Comparison of ENCODE assay signal across 25 cellular contexts in the genomic region with DNA sequence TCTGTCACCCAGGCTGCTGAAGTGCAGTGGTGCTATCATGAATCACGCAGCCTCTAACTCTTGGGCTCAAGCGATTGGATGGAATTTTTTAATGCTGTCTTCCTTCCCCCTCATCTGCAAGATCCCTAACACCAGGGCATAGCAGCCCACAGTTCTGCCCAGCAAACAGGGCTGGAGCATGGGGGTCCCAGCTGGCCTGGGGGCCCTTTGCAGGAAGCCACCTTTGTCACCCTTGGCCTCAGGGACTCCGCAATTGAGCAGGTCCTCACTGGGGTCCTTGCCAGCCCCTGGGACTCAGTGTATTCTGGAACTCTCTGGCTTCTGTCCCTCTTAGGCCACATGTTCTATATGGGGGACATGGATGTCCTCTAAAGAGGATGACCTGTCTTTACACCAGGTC. TPM values are rescaled to one million over a fixed set of nuclear protein-coding genes. Genes with fewer than 3 reads are reported as not detected.
A peak's percentile ranks its signal among the peaks of the same experiment; 100 is the strongest.
DNase-seq lines count a peak whose midpoint lies in the region; ATAC-seq and TF ChIP-seq lines count a peak whose summit lies in the region.
"Had no signal": no experiment of that assay in that cellular context is flagged by ENCODE, and none has a peak within 500 bp of the region (broad histone marks: within the 10 kb centered on the region; RNA-seq: fewer than 3 reads in every experiment).

No MANE protein-coding gene starts in this region.

- H3K56ac ChIP-seq in mesendoderm (ENCODE audit: low read length) (peak overlapping the region; percentile 30), H9 (ENCODE audit: insufficient read length, low read depth, low read length) (no peak overlapping the region)

- TF ChIP-seq POLR2A in stomach (IDR thresholded peaks at IDR 0.05), result no peak
- no peak for TF ChIP-seq POLR2A in Peyer's patch (IDR thresholded peaks at IDR 0.05)

- H3K4ac ChIP-seq in mesendoderm (ENCODE audit: low read depth, low read length) (no peak overlapping the region), H9 (ENCODE audit: low read depth, low read length) (no peak overlapping the region)

- intact Hi-C loops in Caco-2 (cut with micrococcal nuclease; ENCODE audit: unreplicated experiment), result no loop called here
- intact Hi-C loops in stomach (cut with DNase I; ENCODE audit: low total_unique reads), result no loop called here

- peaks cover 5% of the 10 kb centered on the region for H3K4me1 Mint-ChIP-seq in Caco-2 (ENCODE audit: low read depth, unreplicated experiment)
- peaks cover 20% of the 10 kb centered on the region for H3K4me1 Mint-ChIP-seq in stimulated activated naive CD8-positive, alpha-beta T cell treated with anti-CD3 and anti-CD28 coated beads, Interleukin-15, amount 100 ng/mL, for 72 hours
- H3K4me1 Mint-ChIP-seq in H9, result peaks cover 26 to 27% of the 10 kb centered on the region in 2 experiments

- H3K9me3 Mint-ChIP-seq in Caco-2 (ENCODE audit: unreplicated experiment) (no peaks in the 10 kb centered on the region), H9 (no peaks in the 10 kb centered on the region)
- no peaks in the 10 kb centered on the region for H3K9me3 Mint-ChIP-seq in stimulated activated naive CD8-positive, alpha-beta T cell treated with anti-CD3 and anti-CD28 coated beads, Interleukin-15, amount 100 ng/mL, for 72 hours
- H3K9me3 Mint-ChIP-seq: activated CD4-positive, alpha-beta memory T cell treated with anti-CD3 and anti-CD28 coated beads for 36 hours; activated naive CD4-positive, alpha-beta T cell treated with anti-CD3 and anti-CD28 coated beads, Interleukin-2, amount 50 U/mL, for 24 hours; activated T-cell treated with anti-CD3 and anti-CD28 coated beads, Interleukin-2, amount 50 U/mL, for 24 hours; IgD-negative memory B cell; T-cell had no signal

- no peak overlapping the region for H3K4me3 Mint-ChIP-seq in Caco-2 (ENCODE audit: unreplicated experiment)
- peak overlapping the region in 1 of 2 donors; percentile 15 for H3K4me3 Mint-ChIP-seq in stimulated activated naive CD8-positive, alpha-beta T cell treated with anti-CD3 and anti-CD28 coated beads, Interleukin-15, amount 100 ng/mL, for 72 hours
- H3K4me3 Mint-ChIP-seq in H9, result no peak overlapping the region; a peak in 1 of 5 replicates
- H3K4me3 Mint-ChIP-seq: activated CD4-positive, alpha-beta memory T cell treated with anti-CD3 and anti-CD28 coated beads for 36 hours; activated T-cell treated with anti-CD3 and anti-CD28 coated beads, Interleukin-2, amount 50 U/mL, for 24 hours had no signal

- no CpG with 5 or more reads among the region's 3 CpGs for WGBS in mesendoderm (ENCODE audit: extremely low coverage, insufficient coverage, low lambda C conversion rate)
- 90 to 100% (median 98%) methylated on average over 2 to 3 of the region's 3 CpGs for WGBS in stomach, 5 donors
- no CpG with 5 or more reads among the region's 3 CpGs for WGBS in H9 (ENCODE audit: extremely low coverage, insufficient read length, low lambda C conversion rate)

- H3K14ac ChIP-seq in H9 (ENCODE audit: insufficient read depth, low read length), result no peak overlapping the region

- no peak overlapping the region for H2BK12ac ChIP-seq in H9 (ENCODE audit: insufficient read length, low read depth, low read length)

- H3K36me3 Mint-ChIP-seq in Caco-2 (ENCODE audit: insufficient read depth, unreplicated experiment) (no peaks in the 10 kb centered on the region), H9 (ENCODE audit: insufficient read depth in 1 of 3, low read depth in 3 of 3) (no peaks in the 10 kb centered on the region)
- H3K36me3 Mint-ChIP-seq: activated CD4-positive, alpha-beta memory T cell treated with anti-CD3 and anti-CD28 coated beads for 36 hours; activated naive CD4-positive, alpha-beta T cell treated with anti-CD3 and anti-CD28 coated beads, Interleukin-2, amount 50 U/mL, for 24 hours; IgD-negative memory B cell; T-cell had no signal

- H3K4me3 ChIP-seq in Caco-2 (ENCODE audit: low read depth, low read length) (no peak overlapping the region), mesendoderm (ENCODE audit: low read length) (no peak overlapping the region), stomach (no peak overlapping the region), Peyer's patch (no peak overlapping the region)
- H3K4me3 ChIP-seq: smooth muscle cell had no signal

- TSS peak; percentile 74 for BruUV-seq in Caco-2 (replicated peaks; lab: Mats Ljungman, UMichigan)

- H4K8ac ChIP-seq in mesendoderm (ENCODE audit: low read depth, low read length) (no peak overlapping the region), H9 (replicated peaks; ENCODE audit: insufficient read length, low read depth, low read length) (no peak overlapping the region)

- no peak overlapping the region for H3K27ac ChIP-seq in mesendoderm (ENCODE audit: low read depth, low read length)
- H3K27ac ChIP-seq in stomach, result peak overlapping the region in 3 of 5 donors; percentile 86 to 92 (median 92)
- no peak overlapping the region for H3K27ac ChIP-seq in Peyer's patch
- no peak overlapping the region for H3K27ac ChIP-seq in H9 (ENCODE audit: insufficient read length, low read depth, low read length)
- H3K27ac ChIP-seq: foreskin keratinocyte, parathyroid adenoma had no signal

- TF ChIP-seq CTCF in Caco-2 (IDR thresholded peaks at IDR 0.05; ENCODE audit: insufficient read depth in 1 of 2, low read depth in 1 of 2, low read length in 1 of 2, severe bottlenecking in 1 of 2, unreplicated experiment in 1 of 2) (no peak), stomach (IDR thresholded peaks at IDR 0.05) (no peak), Peyer's patch (IDR thresholded peaks at IDR 0.05) (no peak), H9 (conservative IDR thresholded peaks at IDR 0.05) (no peak)

- TF ChIP-seq EP300 in stomach (IDR thresholded peaks at IDR 0.05), result no peak

- H3K23ac ChIP-seq in mesendoderm (ENCODE audit: low read length) (no peak overlapping the region), H9 (ENCODE audit: insufficient read length, low read depth, low read length) (no peak overlapping the region)

- H2BK5ac ChIP-seq in mesendoderm (ENCODE audit: low read length) (peak overlapping the region; percentile 33), H9 (ENCODE audit: insufficient read length, low read length) (no peak overlapping the region)

- no peak for ATAC-seq in stimulated activated naive CD8-positive, alpha-beta T cell treated with anti-CD3 and anti-CD28 coated beads, Interleukin-15, amount 100 ng/mL, for 72 hours
- no peak for ATAC-seq in HG02642 (IDR thresholded peaks at IDR 0.05; ENCODE audit: poor library complexity, unreplicated experiment)
- ATAC-seq: left colon, T-cell had no signal

- no peaks in the 10 kb centered on the region for H3K79me2 ChIP-seq in mesendoderm (ENCODE audit: control insufficient read depth, insufficient read depth, low read length)
- H3K79me2 ChIP-seq in H9 (ENCODE audit: insufficient read depth, low read length), result no peaks in the 10 kb centered on the region
- H3K79me2 ChIP-seq: parathyroid adenoma had no signal

- H3K4me2 ChIP-seq in mesendoderm (ENCODE audit: low read length) (no peak overlapping the region), H9 (ENCODE audit: insufficient read depth, insufficient read length, low read length) (no peak overlapping the region)
- H3K4me2 ChIP-seq: smooth muscle cell had no signal

- H3K27me3 Mint-ChIP-seq in Caco-2 (ENCODE audit: insufficient read depth, unreplicated experiment) (no peaks in the 10 kb centered on the region), H9 (ENCODE audit: low read depth) (peaks cover 15% of the 10 kb centered on the region)
- H3K27me3 Mint-ChIP-seq in stimulated activated naive CD8-positive, alpha-beta T cell treated with anti-CD3 and anti-CD28 coated beads, Interleukin-15, amount 100 ng/mL, for 72 hours, result peaks cover 42% of the 10 kb centered on the region

- H3K4me1 ChIP-seq in Caco-2 (peaks cover 45% of the 10 kb centered on the region), mesendoderm (ENCODE audit: control insufficient read depth, low read depth, low read length) (peaks cover 13% of the 10 kb centered on the region), stomach (peaks cover 50 to 67% (median 63%) of the 10 kb centered on the region in 4 donors), Peyer's patch (peaks cover 3 to 64% (median 16%) of the 10 kb centered on the region in 4 donors), H9 (ENCODE audit: insufficient read depth, low read length) (no peaks in the 10 kb centered on the region)
- H3K4me1 ChIP-seq: parathyroid adenoma had no signal

- POLR2A ChIA-PET in Caco-2 (lab: Charles Lee), result interaction anchor here (0.6 kb wide), 1 partner anchor 16 kb away, joined by 4 read pairs; no protein-coding TSS in a partner anchor

- H3K36me3 ChIP-seq in Caco-2 (ENCODE audit: control insufficient read depth, insufficient read depth, low read length), result no peaks in the 10 kb centered on the region
- H3K36me3 ChIP-seq in mesendoderm (ENCODE audit: control insufficient read depth, insufficient read depth, low read length), result no peaks in the 10 kb centered on the region
- no peaks in the 10 kb centered on the region for H3K36me3 ChIP-seq in stomach
- no peaks in the 10 kb centered on the region for H3K36me3 ChIP-seq in Peyer's patch

- no peak overlapping the region for H2AFZ ChIP-seq in H9 (ENCODE audit: low read length)
- H2AFZ ChIP-seq: parathyroid adenoma had no signal

- no peak overlapping the region for H4K5ac ChIP-seq in mesendoderm (ENCODE audit: low read length)
- H4K5ac ChIP-seq in H9 (ENCODE audit: insufficient read length, low read depth, low read length), result no peak overlapping the region

- H3K9ac ChIP-seq in mesendoderm (ENCODE audit: low read length) (no peak overlapping the region), H9 (ENCODE audit: extremely low read depth, insufficient read length, low read length) (no peak overlapping the region)
- H3K9ac ChIP-seq: parathyroid adenoma had no signal

- H3K27ac Mint-ChIP-seq in Caco-2 (ENCODE audit: unreplicated experiment), result peak overlapping the region; percentile 55
- no peak overlapping the region for H3K27ac Mint-ChIP-seq in stimulated activated naive CD8-positive, alpha-beta T cell treated with anti-CD3 and anti-CD28 coated beads, Interleukin-15, amount 100 ng/mL, for 72 hours
- no peak overlapping the region for H3K27ac Mint-ChIP-seq in H9
- H3K27ac Mint-ChIP-seq: activated CD4-positive, alpha-beta memory T cell treated with anti-CD3 and anti-CD28 coated beads for 36 hours; activated naive CD4-positive, alpha-beta T cell treated with anti-CD3 and anti-CD28 coated beads, Interleukin-2, amount 50 U/mL, for 24 hours; activated T-cell treated with anti-CD3 and anti-CD28 coated beads, Interleukin-2, amount 50 U/mL, for 24 hours; IgD-negative memory B cell; T-cell had no signal

- H4K20me1 ChIP-seq in H9 (ENCODE audit: control insufficient read depth, insufficient read depth, insufficient read length), result no peaks in the 10 kb centered on the region

- no peak overlapping the region for H3T11ph ChIP-seq in H9 (ENCODE audit: low read length)

- DNase-seq in Caco-2, result no peak
- peak; percentile 4 for DNase-seq in astrocyte of the hippocampus (ENCODE audit: low read depth, low spot score)
- no peak for DNase-seq in mesendoderm
- no peak for DNase-seq in stomach
- no peak for DNase-seq in Peyer's patch
- no peak for DNase-seq in stimulated activated naive CD8-positive, alpha-beta T cell treated with anti-CD3 and anti-CD28 coated beads, Interleukin-15, amount 100 ng/mL, for 72 hours
- DNase-seq in H9, result no peak
- DNase-seq: activated CD4-positive, alpha-beta memory T cell treated with anti-CD3 and anti-CD28 coated beads for 36 hours; activated T-cell treated with anti-CD3 and anti-CD28 coated beads, Interleukin-2, amount 50 U/mL, for 24 hours; COR-L47; cortex of kidney; EL; left colon; MM.1S; NCI-H1694 treated with DMSO at 0.1 percent for 48 hours; NCI-H446; stimulated activated CD4-positive, alpha-beta T cell treated with anti-CD3 and anti-CD28 coated beads, Interleukin-4, amount 100 ng/mL, for 24 hours; T-cell had no signal

- H3K27me3 ChIP-seq in Caco-2 (replicated peaks; ENCODE audit: control insufficient read depth, insufficient read depth, low read length) (no peaks in the 10 kb centered on the region), mesendoderm (ENCODE audit: insufficient read depth, low read length, poor library complexity) (no peaks in the 10 kb centered on the region), stomach (peaks cover 0 to 10% (median 0%) of the 10 kb centered on the region in 3 donors), Peyer's patch (no peaks in the 10 kb centered on the region), H9 (ENCODE audit: insufficient read depth, low read length) (no peaks in the 10 kb centered on the region; the same call in 1 of the 2 replicates)
- H3K27me3 ChIP-seq: foreskin keratinocyte had no signal

- no peak overlapping the region for H2BK20ac ChIP-seq in H9 (ENCODE audit: low read depth, low read length, poor library complexity, severe bottlenecking)

- H4K91ac ChIP-seq in H9 (ENCODE audit: insufficient read length, low read depth, low read length), result no peak overlapping the region

- H3K79me1 ChIP-seq in mesendoderm (ENCODE audit: low read length) (no peaks in the 10 kb centered on the region), H9 (ENCODE audit: insufficient read depth, low read depth, low read length, poor library complexity, severe bottlenecking) (no peaks in the 10 kb centered on the region)

- H3K18ac ChIP-seq in mesendoderm (ENCODE audit: low read length) (no peak overlapping the region), H9 (ENCODE audit: insufficient read length, low read depth, low read length) (no peak overlapping the region)

- H2BK120ac ChIP-seq in mesendoderm (ENCODE audit: low read depth, low read length) (no peak overlapping the region), H9 (ENCODE audit: low read depth, low read length, poor library complexity, severe bottlenecking) (no peak overlapping the region)

- no peaks in the 10 kb centered on the region for H3K9me3 ChIP-seq in Caco-2
- H3K9me3 ChIP-seq in stomach, result no peaks in the 10 kb centered on the region
- H3K9me3 ChIP-seq in Peyer's patch, result no peaks in the 10 kb centered on the region
- H3K9me3 ChIP-seq in H9 (ENCODE audit: control insufficient read depth, low read depth, low read length), result no peaks in the 10 kb centered on the region

- H2AK5ac ChIP-seq in mesendoderm (ENCODE audit: low read length) (no peak overlapping the region), H9 (ENCODE audit: insufficient read length, low read length) (no peak overlapping the region)

- CTCF ChIA-PET in Caco-2 (lab: Charles Lee), result no interaction called here

- H3K23me2 ChIP-seq in H9 (ENCODE audit: insufficient read length, low read depth, low read length, poor library complexity, severe bottlenecking), result no peaks in the 10 kb centered on the region

- no peak overlapping the region for H2BK15ac ChIP-seq in mesendoderm (replicated peaks; ENCODE audit: low read depth)
- H2BK15ac ChIP-seq in H9 (ENCODE audit: low read depth, low read length), result no peak overlapping the region

RNA-seq across cellular contexts. Expression of gene EDN2, which starts 13.1 kb away (rescaled TPM):
- total RNA-seq in Caco-2 (2022) (not detected in 2 replicates), stomach (10 to 100 TPM in 2 of 5 donors, not detected in 3; 16.5 to 71.8 TPM), Peyer's patch (10 to 100 TPM in 3 of 4 donors, not detected in 1; 43.2 to 75.0 (median 49.1) TPM), H9 (2021) (0.22 and 0.24 TPM in 2 replicates)
- polyA plus RNA-seq in mesendoderm (2013, experiment 1 of 2), result 0.48 TPM
- 0.48 TPM for polyA plus RNA-seq in mesendoderm (2013, experiment 2 of 2)
- polyA plus RNA-seq in stomach, result 1 to 10 TPM; 1.5 to 2.5 (median 2.1) TPM
- total RNA-seq: activated CD4-positive, alpha-beta memory T cell treated with anti-CD3 and anti-CD28 coated beads for 36 hours; endothelial cell of umbilical vein; smooth muscle cell; T-cell had no signal
- polyA plus RNA-seq: endothelial cell of umbilical vein, IgD-negative memory B cell, smooth muscle cell had no signal

Comparison
In these comparisons a context has a peak if more than half of its experiments do, and no peak if none do; other contexts are left out.
1. H3K27ac ChIP-seq: peak in stomach (3 of 5); none in mesendoderm (single experiment), Peyer's patch (0 of 4) and H9 (single experiment).